ENCODE assay signal across 22 cellular contexts in the genomic region with DNA sequence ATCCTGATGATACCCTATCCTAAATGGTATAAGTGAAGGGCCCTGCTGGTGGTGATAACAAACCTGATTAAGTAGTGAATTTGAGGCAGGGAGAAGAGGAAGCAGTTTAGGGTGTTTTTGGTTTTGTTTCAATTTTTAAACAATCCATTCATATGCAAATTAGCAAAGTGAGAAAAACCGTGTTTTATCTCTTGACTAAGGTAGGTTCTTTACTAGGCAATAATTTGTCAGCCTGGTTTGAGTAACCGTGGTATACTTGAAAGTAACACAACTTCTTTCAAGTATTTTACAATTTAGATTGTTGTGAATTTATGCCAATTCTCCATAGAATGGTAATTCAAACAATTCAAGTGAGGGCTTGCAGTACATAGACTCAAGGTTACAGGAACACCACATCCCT.
DNase-seq lines count a peak whose midpoint lies in the region; ATAC-seq and TF ChIP-seq lines count a peak whose summit lies in the region.
"Had no signal": no experiment of that assay in that cellular context is flagged by ENCODE, and none has a peak within 500 bp of the region (broad histone marks: within the 10 kb centered on the region; RNA-seq: fewer than 3 reads in every experiment).

No MANE protein-coding gene starts in this region.

- H3K27ac ChIP-seq in mammary epithelial cell (ENCODE audit: insufficient read depth, low read depth, low read length) (no peak overlapping the region), suprapubic skin (no peak overlapping the region)
- H3K27ac ChIP-seq: A549; BLaER1 treated with 17β-estradiol and CSF1 and Interleukin-3, amounts not matched to agents 10 nM and 100 nM; GM23248 had no signal

- BruUV-seq in mammary epithelial cell (replicated peaks; lab: Mats Ljungman, UMichigan), result no TSS peak
- BruUV-seq in MCF 10A (replicated peaks; lab: Mats Ljungman, UMichigan), result no TSS peak

- CTCF ChIA-PET in mammary epithelial cell (lab: Charles Lee; ENCODE audit: low non-redundant PET), result no interaction called here
- CTCF ChIA-PET in MCF 10A (lab: Yijun Ruan, JAX), result no interaction called here

- TF ChIP-seq POLR2A in suprapubic skin (IDR thresholded peaks at IDR 0.05), result no peak

- no peak for DNase-seq in activated T-cell treated with anti-CD3 and anti-CD28 coated beads, Interleukin-2, amount 50 U/mL, for 4 hours
- no peak for DNase-seq in activated T-cell treated with anti-CD3 and anti-CD28 coated beads, Interleukin-2, amount 50 U/mL, for 1 hour
- DNase-seq in mammary epithelial cell (no peak), MCF 10A (ENCODE audit: unreplicated experiment) (no peak), suprapubic skin (ENCODE audit: low spot score in 2 of 2) (no peak)
- DNase-seq in stimulated activated effector memory CD8-positive, alpha-beta T cell treated with anti-CD3 and anti-CD28 coated beads, Interleukin-12 subunit alpha, Interleukin-12 subunit beta, amount 100 ng/mL, for 72 hours (ENCODE audit: low spot score in 2 of 2), result no peak
- DNase-seq: 8988T; ACHN; AML-193; BE2C; CD4-positive, alpha-beta T cell; CD8-positive, alpha-beta memory T cell; DMS 273 treated with DMSO at 0.1 percent for 48 hours; DMS79; EL; GDM1; GM23248; H9 had no signal

- TF ChIP-seq CTCF in mammary epithelial cell (conservative IDR thresholded peaks at IDR 0.05 in 1 of 2, IDR thresholded peaks at IDR 0.05 in 1 of 2; ENCODE audit: extremely low read depth in 1 of 2, insufficient read depth in 1 of 2, low read depth in 1 of 2, low read length in 2 of 2), result no peak
- no peak for TF ChIP-seq CTCF in MCF 10A (IDR thresholded peaks at IDR 0.05; ENCODE audit: unreplicated experiment)
- no peak for TF ChIP-seq CTCF in suprapubic skin (IDR thresholded peaks at IDR 0.05)

- in situ Hi-C loops in mammary epithelial cell (cut with MboI; ENCODE audit: low sequenced_read_pairs in 2 of 2), result no loop called here

- no peaks in the 10 kb centered on the region for H3K27me3 Mint-ChIP-seq in activated T-cell treated with anti-CD3 and anti-CD28 coated beads, Interleukin-2, amount 50 U/mL, for 4 hours (ENCODE audit: low read depth)
- no peaks in the 10 kb centered on the region for H3K27me3 Mint-ChIP-seq in MCF 10A (ENCODE audit: insufficient read depth, unreplicated experiment)
- H3K27me3 Mint-ChIP-seq: CD4-positive, alpha-beta T cell had no signal

- no peak overlapping the region for H3K4me3 Mint-ChIP-seq in activated T-cell treated with anti-CD3 and anti-CD28 coated beads, Interleukin-2, amount 50 U/mL, for 4 hours
- no peak overlapping the region for H3K4me3 Mint-ChIP-seq in MCF 10A (ENCODE audit: unreplicated experiment)
- no peak overlapping the region for H3K4me3 Mint-ChIP-seq in stimulated activated effector memory CD8-positive, alpha-beta T cell treated with anti-CD3 and anti-CD28 coated beads, Interleukin-12 subunit alpha, Interleukin-12 subunit beta, amount 100 ng/mL, for 72 hours
- H3K4me3 Mint-ChIP-seq: CD14-positive monocyte; CD4-positive, alpha-beta T cell; CD8-positive, alpha-beta memory T cell; H9 had no signal

- H3K4me3 ChIP-seq in mammary epithelial cell (replicated peaks in 1 of 3; ENCODE audit: insufficient read depth in 1 of 3, low read depth in 2 of 3, low read length in 3 of 3) (no peak overlapping the region), suprapubic skin (no peak overlapping the region)
- H3K4me3 ChIP-seq: A549; BLaER1 treated with 17β-estradiol and CSF1 and Interleukin-3, amounts not matched to agents 10 nM and 100 nM; GM23248 had no signal

- H4K20me1 ChIP-seq in mammary epithelial cell (ENCODE audit: insufficient read depth, low read length), result no peaks in the 10 kb centered on the region
- H4K20me1 ChIP-seq: BLaER1 treated with 17β-estradiol and CSF1 and Interleukin-3, amounts not matched to agents 10 nM and 100 nM had no signal

- H3K9me3 ChIP-seq in mammary epithelial cell (replicated peaks; ENCODE audit: insufficient read depth, low read length) (no peaks in the 10 kb centered on the region), suprapubic skin (no peaks in the 10 kb centered on the region)
- H3K9me3 ChIP-seq: A549, BE2C had no signal

- H3K27ac Mint-ChIP-seq in MCF 10A (ENCODE audit: low read depth, unreplicated experiment), result no peak overlapping the region
- no peak overlapping the region for H3K27ac Mint-ChIP-seq in stimulated activated effector memory CD8-positive, alpha-beta T cell treated with anti-CD3 and anti-CD28 coated beads, Interleukin-12 subunit alpha, Interleukin-12 subunit beta, amount 100 ng/mL, for 72 hours
- H3K27ac Mint-ChIP-seq: CD4-positive, alpha-beta T cell; CD8-positive, alpha-beta memory T cell; H9 had no signal

- no peaks in the 10 kb centered on the region for H3K4me1 Mint-ChIP-seq in activated T-cell treated with anti-CD3 and anti-CD28 coated beads, Interleukin-2, amount 50 U/mL, for 4 hours (ENCODE audit: low read depth)
- no peaks in the 10 kb centered on the region for H3K4me1 Mint-ChIP-seq in MCF 10A (ENCODE audit: insufficient read depth, unreplicated experiment)
- peaks cover 13% of the 10 kb centered on the region for H3K4me1 Mint-ChIP-seq in stimulated activated effector memory CD8-positive, alpha-beta T cell treated with anti-CD3 and anti-CD28 coated beads, Interleukin-12 subunit alpha, Interleukin-12 subunit beta, amount 100 ng/mL, for 72 hours
- H3K4me1 Mint-ChIP-seq: CD14-positive monocyte; CD8-positive, alpha-beta memory T cell; H9 had no signal

- no peak overlapping the region for H3K4me2 ChIP-seq in mammary epithelial cell (ENCODE audit: insufficient read depth, low read depth, low read length)
- H3K4me2 ChIP-seq: A549; BLaER1 treated with 17β-estradiol and CSF1 and Interleukin-3, amounts not matched to agents 10 nM and 100 nM had no signal

- peak overlapping the region; percentile 15 for H2AFZ ChIP-seq in mammary epithelial cell (ENCODE audit: low read depth, low read length)
- H2AFZ ChIP-seq: GM23248 had no signal

- H3K27me3 ChIP-seq in mammary epithelial cell (ENCODE audit: insufficient read depth, low read length), result no peaks in the 10 kb centered on the region
- no peaks in the 10 kb centered on the region for H3K27me3 ChIP-seq in suprapubic skin
- H3K27me3 ChIP-seq: BE2C; BLaER1 treated with 17β-estradiol and CSF1 and Interleukin-3, amounts not matched to agents 10 nM and 100 nM had no signal

- 68% methylated on average over 2 of the region's 2 CpGs for WGBS in mammary epithelial cell (ENCODE audit: low coverage, missing lambda C conversion rate)
- WGBS in suprapubic skin, result 48% methylated on average over 2 of the region's 2 CpGs

- peak; percentile 35 to 53 for ATAC-seq in activated T-cell treated with anti-CD3 and anti-CD28 coated beads, Interleukin-2, amount 50 U/mL, for 4 hours
- peak; percentile 37 for ATAC-seq in stimulated activated effector memory CD8-positive, alpha-beta T cell treated with anti-CD3 and anti-CD28 coated beads, Interleukin-12 subunit alpha, Interleukin-12 subunit beta, amount 100 ng/mL, for 72 hours
- ATAC-seq: A549, HCT116 had no signal

- H3K36me3 ChIP-seq in mammary epithelial cell (ENCODE audit: insufficient read depth, low read length) (no peaks in the 10 kb centered on the region), suprapubic skin (no peaks in the 10 kb centered on the region)
- H3K36me3 ChIP-seq: BE2C; BLaER1 treated with 17β-estradiol and CSF1 and Interleukin-3, amounts not matched to agents 10 nM and 100 nM had no signal

- no peak for TF ChIP-seq EP300 in suprapubic skin (IDR thresholded peaks at IDR 0.05)

- H3K9me3 Mint-ChIP-seq in activated T-cell treated with anti-CD3 and anti-CD28 coated beads, Interleukin-2, amount 50 U/mL, for 4 hours, result no peaks in the 10 kb centered on the region
- peaks cover 8% of the 10 kb centered on the region for H3K9me3 Mint-ChIP-seq in MCF 10A (ENCODE audit: unreplicated experiment)
- H3K9me3 Mint-ChIP-seq in stimulated activated effector memory CD8-positive, alpha-beta T cell treated with anti-CD3 and anti-CD28 coated beads, Interleukin-12 subunit alpha, Interleukin-12 subunit beta, amount 100 ng/mL, for 72 hours, result no peaks in the 10 kb centered on the region
- H3K9me3 Mint-ChIP-seq: CD4-positive, alpha-beta T cell; CD8-positive, alpha-beta memory T cell had no signal

- dilution Hi-C loops in mammary epithelial cell (cut with HindIII; ENCODE audit: low sequenced_read_pairs), result no loop called here

- no peaks in the 10 kb centered on the region for H3K79me2 ChIP-seq in mammary epithelial cell (ENCODE audit: insufficient read depth, low read length)

- no peaks in the 10 kb centered on the region for H3K4me1 ChIP-seq in mammary epithelial cell (ENCODE audit: insufficient read depth, low read length)
- H3K4me1 ChIP-seq in suprapubic skin, result peaks cover 3% of the 10 kb centered on the region
- H3K4me1 ChIP-seq: A549; BLaER1 treated with 17β-estradiol and CSF1 and Interleukin-3, amounts not matched to agents 10 nM and 100 nM had no signal

- POLR2A ChIA-PET in MCF 10A (lab: Yijun Ruan, JAX), result no interaction called here

- H3K36me3 Mint-ChIP-seq in activated T-cell treated with anti-CD3 and anti-CD28 coated beads, Interleukin-2, amount 50 U/mL, for 4 hours (ENCODE audit: insufficient read depth), result no peaks in the 10 kb centered on the region
- H3K36me3 Mint-ChIP-seq in MCF 10A (ENCODE audit: insufficient read depth, unreplicated experiment), result no peaks in the 10 kb centered on the region
- no peaks in the 10 kb centered on the region for H3K36me3 Mint-ChIP-seq in stimulated activated effector memory CD8-positive, alpha-beta T cell treated with anti-CD3 and anti-CD28 coated beads, Interleukin-12 subunit alpha, Interleukin-12 subunit beta, amount 100 ng/mL, for 72 hours
- H3K36me3 Mint-ChIP-seq: CD14-positive monocyte; CD8-positive, alpha-beta memory T cell had no signal

- H3K9ac ChIP-seq in mammary epithelial cell (ENCODE audit: insufficient read depth, low read length), result no peak overlapping the region
- H3K9ac ChIP-seq: BLaER1 treated with 17β-estradiol and CSF1 and Interleukin-3, amounts not matched to agents 10 nM and 100 nM; GM23248 had no signal

- intact Hi-C loops in mammary epithelial cell (cut with micrococcal nuclease) (no loop called here), MCF 10A (cut with micrococcal nuclease) (no loop called here)
